In the genomic region with DNA sequence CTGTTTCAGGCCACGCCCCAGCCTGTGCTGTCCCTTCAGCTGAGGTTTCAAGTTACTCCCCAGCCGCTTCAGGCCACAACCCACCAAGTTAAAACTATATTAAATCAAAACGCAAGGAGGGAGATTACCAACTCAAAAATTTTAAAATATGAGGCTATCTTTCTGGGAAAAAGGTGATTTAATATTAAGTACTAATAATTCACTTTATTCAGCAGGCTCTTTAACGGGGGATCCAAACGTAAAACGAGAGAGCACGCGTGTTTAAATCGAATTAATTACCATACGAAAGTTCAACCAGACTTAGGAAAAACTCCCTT, we compare ENCODE assay signal across 8 cellular contexts. TPM values are rescaled to one million over a fixed set of nuclear protein-coding genes. Genes with fewer than 3 reads are reported as not detected.
A peak's percentile ranks its signal among the peaks of the same experiment; 100 is the strongest.
DNase-seq lines count a peak whose midpoint lies in the region; ATAC-seq and TF ChIP-seq lines count a peak whose summit lies in the region.

No MANE protein-coding gene starts in this region.

- ATAC-seq in HG02943 (IDR thresholded peaks at IDR 0.05; ENCODE audit: low read depth, unreplicated experiment), result peak; percentile 77
- ATAC-seq in heart left ventricle, result peak; percentile 90 to 96 (median 94)

- H3K4me3 ChIP-seq in heart left ventricle, result peak overlapping the region in 10 of 12 donors; percentile 19 to 52 (median 42)
- peak overlapping the region; percentile 47 for H3K4me3 ChIP-seq in retinal pigment epithelial cell (ENCODE audit: low read length)

- peaks cover 0 to 2% (median 0%) of the 10 kb centered on the region in 9 donors for H3K27me3 ChIP-seq in heart left ventricle

- TF ChIP-seq POLR2A in heart left ventricle (IDR thresholded peaks at IDR 0.05), result no peak

- TF ChIP-seq CTCF in heart left ventricle (IDR thresholded peaks at IDR 0.05), result peak in 2 of 12 donors; percentile 5 to 13
- TF ChIP-seq CTCF in retinal pigment epithelial cell (conservative IDR thresholded peaks at IDR 0.05; ENCODE audit: low read depth, low read length), result no peak

- no peaks in the 10 kb centered on the region for H3K9me3 ChIP-seq in heart left ventricle

- DNase-seq in activated CD4-positive, alpha-beta T cell treated with anti-CD3 and anti-CD28 coated beads, Interleukin-2, amount 50 U/mL, for 1 hour, result peak; percentile 4
- DNase-seq in activated CD4-positive, alpha-beta T cell treated with anti-CD3 and anti-CD28 coated beads for 4 hours, result no peak
- DNase-seq in T-helper 9 cell (peak; percentile 1), heart left ventricle (peak; percentile 59 to 75 (median 70)), retinal pigment epithelial cell (ENCODE audit: low read depth) (no peak), NCI-H1436 treated with DMSO at 0.1 percent for 48 hours (lab: John Stamatoyannopoulos, UW) (no peak), NCI-H69 (lab: John Stamatoyannopoulos, UW) (no peak)

- peaks cover 0 to 13% (median 0%) of the 10 kb centered on the region in 12 donors for H3K4me1 ChIP-seq in heart left ventricle

- H3K36me3 ChIP-seq in heart left ventricle, result no peaks in the 10 kb centered on the region

- peak overlapping the region in 3 of 12 donors; percentile 12 to 55 (median 46) for H3K27ac ChIP-seq in heart left ventricle

- WGBS in heart left ventricle, 4 donors, result 10 to 19% (median 13%) methylated on average over 10 of the region's 10 CpGs

- intact Hi-C loops in heart left ventricle (cut with DNase I), result loop anchor here in 7 of 10 donors (1.0 to 10.0 kb wide), 7 partner anchors 55 to 115 kb away; no protein-coding TSS in a partner anchor

RNA-seq across cellular contexts. Expression of a gene that starts 1.2 kb away (rescaled TPM):
- total RNA-seq in heart left ventricle, result not detected
- polyA plus RNA-seq in heart left ventricle, result not detected

RNA-seq across cellular contexts. Expression of a gene that starts 20.3 kb away (rescaled TPM):
- under 1 TPM in 2 of 9 donors, not detected in 7; 0.44 to 0.57 TPM for total RNA-seq in heart left ventricle
- under 1 TPM in 1 of 2 donors, not detected in 1; 0.11 TPM for polyA plus RNA-seq in heart left ventricle

Comparison
In these comparisons a context has a peak if more than half of its experiments do, and no peak if none do; other contexts are left out.
1. DNase-seq: peak in activated CD4-positive, alpha-beta T cell treated with anti-CD3 and anti-CD28 coated beads, Interleukin-2, amount 50 U/mL, for 1 hour (single experiment), T-helper 9 cell (single experiment) and heart left ventricle (5 of 5); none in activated CD4-positive, alpha-beta T cell treated with anti-CD3 and anti-CD28 coated beads for 4 hours (0 of 2), retinal pigment epithelial cell (single experiment), NCI-H1436 treated with DMSO at 0.1 percent for 48 hours (single experiment) and NCI-H69 (single experiment).